In genomic region chr14:86541969-86542368, GRCh38 we compare ENCODE assay signal across 16 cellular contexts.
"Had no signal": no experiment of that assay in that cellular context is flagged by ENCODE, and none has a peak within 500 bp of the region (broad histone marks: within the 10 kb centered on the region; RNA-seq: fewer than 3 reads in every experiment).

No MANE protein-coding gene starts in this region.

- H3K4me3 ChIP-seq: ascending aorta, breast epithelium, dorsolateral prefrontal cortex, tibial artery, uterus had no signal

- H3K9me3 ChIP-seq: ascending aorta, breast epithelium, tibial artery, uterus had no signal

- H3K27me3 ChIP-seq: ascending aorta, breast epithelium, dorsolateral prefrontal cortex, tibial artery, uterus had no signal

- ATAC-seq: activated CD4-positive, CD25-positive, alpha-beta regulatory T cell treated with anti-CD3 and anti-CD28 coated beads, Interleukin-2, amount 50 U/mL, for 24 hours; natural killer cell; stimulated activated memory B cell treated with anti-CD40 and anti-IgM and Interleukin-4, amounts not matched to agents 10 μg/mL and 1 μg/mL and 100 μg/mL, for 72 hours had no signal

- H3K4me1 ChIP-seq: ascending aorta, breast epithelium, tibial artery had no signal

- H3K36me3 ChIP-seq: ascending aorta, breast epithelium, tibial artery, uterus had no signal

- H3K27ac ChIP-seq: ascending aorta, breast epithelium, dorsolateral prefrontal cortex, tibial artery, uterus had no signal

- DNase-seq: activated CD4-positive, alpha-beta T cell treated with anti-CD3 and anti-CD28 coated beads, Interleukin-2, amount 50 U/mL, for 1 hour; activated CD8-positive, alpha-beta memory T cell treated with anti-CD3 and anti-CD28 coated beads for 24 hours; activated naive CD4-positive, alpha-beta T cell; activated naive CD8-positive, alpha-beta T cell treated with anti-CD3 and anti-CD28 coated beads, Interleukin-2, amount 10 ng/mL, durations not matched to agents 7 days and 5 days; dorsolateral prefrontal cortex; endodermal cell; kidney glomerular epithelial cell; mesendoderm; natural killer cell; stimulated activated CD4-positive, alpha-beta T cell treated with anti-CD3 and anti-CD28 coated beads, Interleukin-2, amount 100 ng/mL, for 48 hours; tibial artery; uterus had no signal
